ENCODE assay signal across 8 cellular contexts in the genomic region with DNA sequence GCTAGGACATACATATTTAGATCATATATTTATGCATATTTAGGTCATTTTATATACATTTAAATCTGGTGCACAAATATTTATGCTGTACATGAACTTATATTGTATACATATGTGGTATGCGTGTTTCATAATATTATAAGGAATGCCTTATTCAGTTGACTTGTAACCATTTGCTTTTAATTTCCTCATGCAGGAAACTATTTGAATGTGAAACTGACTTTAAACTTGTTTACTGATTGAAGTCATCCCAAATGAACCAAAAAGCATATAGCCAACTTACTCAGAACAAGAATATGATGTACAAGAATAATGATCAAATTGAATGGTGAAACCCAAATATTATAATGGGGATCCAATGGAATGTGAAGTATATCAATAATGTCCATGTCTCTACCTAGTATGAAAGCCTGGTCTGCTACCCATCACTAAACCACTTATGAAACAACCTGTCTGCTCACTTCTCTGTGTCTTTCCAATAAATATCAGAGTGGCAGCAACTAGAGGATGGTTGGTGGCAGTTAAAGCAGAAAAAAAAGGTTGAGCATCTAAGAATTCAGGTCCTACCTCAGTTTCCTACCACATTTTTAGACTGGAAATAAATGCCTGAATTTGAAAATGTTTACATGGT. TPM values are rescaled to one million over a fixed set of nuclear protein-coding genes. Genes with fewer than 3 reads are reported as not detected.
DNase-seq lines count a peak whose midpoint lies in the region; ATAC-seq and TF ChIP-seq lines count a peak whose summit lies in the region.

No MANE protein-coding gene starts in this region.

- H3K9me3 ChIP-seq in suprapubic skin = no peaks in the 10 kb centered on the region

- WGBS in suprapubic skin = 70% methylated on average over 1 of the region's 1 CpG

- no peak for TF ChIP-seq CTCF in suprapubic skin (IDR thresholded peaks at IDR 0.05)

- intact Hi-C loops in activated CD4-positive, alpha-beta T cell treated with anti-CD3 and anti-CD28 coated beads, Interleukin-2, amount 10 ng/mL, durations not matched to agents 24 days and 14 days (cut with micrococcal nuclease) = loop anchor here (1.0 to 5.0 kb wide), 7 partner anchors 13 to 205 kb away; partner anchors contain the start of genes DGLUCY and RPS6KA5

- peak; percentile 16 for ATAC-seq in HG03103 (IDR thresholded peaks at IDR 0.05; ENCODE audit: low read depth, unreplicated experiment)

- H3K4me3 ChIP-seq in suprapubic skin = peak overlapping the region; percentile 40

- TF ChIP-seq EP300 in suprapubic skin (IDR thresholded peaks at IDR 0.05) = no peak

- H3K4me3 Mint-ChIP-seq in activated CD4-positive, alpha-beta T cell treated with anti-CD3 and anti-CD28 coated beads, Interleukin-2, amount 10 ng/mL, durations not matched to agents 24 days and 14 days = peak overlapping the region; percentile 83

- peak overlapping the region; percentile 93 for H3K27ac Mint-ChIP-seq in activated CD4-positive, alpha-beta T cell treated with anti-CD3 and anti-CD28 coated beads, Interleukin-2, amount 10 ng/mL, durations not matched to agents 24 days and 14 days

- no peaks in the 10 kb centered on the region for H3K36me3 ChIP-seq in suprapubic skin

- H3K27ac ChIP-seq in suprapubic skin = peak overlapping the region; percentile 3

- H3K4me1 Mint-ChIP-seq in activated CD4-positive, alpha-beta T cell treated with anti-CD3 and anti-CD28 coated beads, Interleukin-2, amount 10 ng/mL, durations not matched to agents 24 days and 14 days = peaks cover 41% of the 10 kb centered on the region

- H3K27me3 ChIP-seq in suprapubic skin = no peaks in the 10 kb centered on the region

- H3K4me1 ChIP-seq in suprapubic skin = peaks cover 10% of the 10 kb centered on the region

- peak; percentile 82 for DNase-seq in activated CD4-positive, alpha-beta T cell treated with anti-CD3 and anti-CD28 coated beads, Interleukin-2, amount 10 ng/mL, durations not matched to agents 24 days and 14 days
- no peak for DNase-seq in activated CD4-positive, alpha-beta T cell treated with anti-CD3 and anti-CD28 coated beads for 4 hours
- DNase-seq in dedifferentiated amniotic fluid mesenchymal stem cell (ENCODE audit: extremely low spot score) = peak; percentile 34
- DNase-seq in suprapubic skin (ENCODE audit: low spot score in 2 of 2) = no peak
- DNase-seq in mucosa of gallbladder (ENCODE audit: low spot score) = no peak
- DNase-seq in DMS153 (lab: John Stamatoyannopoulos, UW) = no peak
- no peak for DNase-seq in activated gamma-delta T cell treated with Interleukin-2 at 50 U/mL for 16 hours

- H3K9me3 Mint-ChIP-seq in activated CD4-positive, alpha-beta T cell treated with anti-CD3 and anti-CD28 coated beads, Interleukin-2, amount 10 ng/mL, durations not matched to agents 24 days and 14 days = peaks cover 4% of the 10 kb centered on the region

- peaks cover 23% of the 10 kb centered on the region for H3K36me3 Mint-ChIP-seq in activated CD4-positive, alpha-beta T cell treated with anti-CD3 and anti-CD28 coated beads, Interleukin-2, amount 10 ng/mL, durations not matched to agents 24 days and 14 days (ENCODE audit: low read depth)

- H3K27me3 Mint-ChIP-seq in activated CD4-positive, alpha-beta T cell treated with anti-CD3 and anti-CD28 coated beads, Interleukin-2, amount 10 ng/mL, durations not matched to agents 24 days and 14 days = no peaks in the 10 kb centered on the region

- TF ChIP-seq POLR2A in suprapubic skin (IDR thresholded peaks at IDR 0.05) = no peak

RNA-seq across cellular contexts. Expression of gene RPS6KA5, which starts 38.3 kb away (rescaled TPM):
- 13.5 and 13.8 TPM in 2 replicates for total RNA-seq in activated CD4-positive, alpha-beta T cell treated with anti-CD3 and anti-CD28 coated beads, Interleukin-2, amount 10 ng/mL, durations not matched to agents 24 days and 14 days
- total RNA-seq in suprapubic skin (10 to 100 TPM in 3 of 4 donors, 1 to 10 TPM in 1; 6.4 to 14.2 (median 11.2) TPM), mucosa of gallbladder (7.1 TPM)

Comparison
In these comparisons a context has a peak if more than half of its experiments do, and no peak if none do; other contexts are left out.
1. DNase-seq: peak in activated CD4-positive, alpha-beta T cell treated with anti-CD3 and anti-CD28 coated beads, Interleukin-2, amount 10 ng/mL, durations not matched to agents 24 days and 14 days (single experiment) and dedifferentiated amniotic fluid mesenchymal stem cell (single experiment); none in activated CD4-positive, alpha-beta T cell treated with anti-CD3 and anti-CD28 coated beads for 4 hours (0 of 2), suprapubic skin (0 of 2), mucosa of gallbladder (single experiment), DMS153 (single experiment) and activated gamma-delta T cell treated with Interleukin-2 at 50 U/mL for 16 hours (single experiment).